ENCODE assay signal across 28 cellular contexts in genomic region chr3:88984266-88984665, GRCh38.
"Had no signal": no experiment of that assay in that cellular context is flagged by ENCODE, and none has a peak within 500 bp of the region (broad histone marks: within the 10 kb centered on the region; RNA-seq: fewer than 3 reads in every experiment).

No MANE protein-coding gene starts in this region.

- H3K36me3 ChIP-seq: SJSA1 had no signal

- H3K27me3 ChIP-seq: SJSA1 had no signal

- ATAC-seq: activated CD8-positive, alpha-beta memory T cell treated with anti-CD3 and anti-CD28 coated beads, Interleukin-2, amount 10 ng/mL, durations not matched to agents 7 days and 5 days; Panc1; SK-N-SH treated with all-trans-retinoic acid at 6 μM for 48 hours; WTC11 had no signal

- H3K4me3 ChIP-seq: SJSA1 had no signal

- H3K27ac ChIP-seq: SJSA1 had no signal

- DNase-seq: activated CD4-positive, alpha-beta T cell treated with anti-CD3 and anti-CD28 coated beads for 48 hours; activated CD4-positive, alpha-beta T cell treated with anti-CD3 and anti-CD28 coated beads, Interleukin-2, amount 50 U/mL, for 48 hours; activated CD4-positive, CD25-positive, alpha-beta regulatory T cell treated with anti-CD3 and anti-CD28 coated beads, Interleukin-2, amount 50 U/mL, for 72 hours; activated CD8-positive, alpha-beta memory T cell treated with anti-CD3 and anti-CD28 coated beads, Interleukin-2, amount 10 ng/mL, durations not matched to agents 7 days and 5 days; activated effector memory CD4-positive, alpha-beta T cell treated with Interleukin-2 at 50 U/mL for 16 hours; activated naive CD4-positive, alpha-beta T cell; activated T-cell treated with anti-CD3 and anti-CD28 coated beads, Interleukin-2, amount 50 U/mL, for 24 hours; aorta; central memory CD4-positive, alpha-beta T cell; IMR-90; Kasumi-1; KBM-7; NCI-H1105 treated with DMSO at 0.1 percent for 48 hours; NCI-H146; NCI-H187 treated with DMSO at 0.1 percent for 48 hours; NCI-H2081 treated with DMSO at 0.1 percent for 48 hours; NCI-H2227 treated with DMSO at 0.1 percent for 48 hours; NCI-H510A; NCI-H526 treated with DMSO at 0.1 percent for 48 hours; NCI-H82; OCI-M1; RPMI8226; SHP77; SW 1271 had no signal

- H3K9me3 ChIP-seq: SJSA1 had no signal
